8 cellular contexts compared by ENCODE assay signal in genomic region chr9:41357918-41358404, GRCh38.
DNase-seq lines count a peak whose midpoint lies in the region; ATAC-seq and TF ChIP-seq lines count a peak whose summit lies in the region.
"Not testable (repeated sequence)": the region's sequence is repeated elsewhere in the genome, so short reads cannot be mapped to it uniquely, and the experiment has no call there.

No MANE protein-coding gene starts in this region.

- not testable (repeated sequence) for DNase-seq in Calu3; LNCaP clone FGC (ENCODE audit: low read depth); esophagus squamous epithelium (lab: John Stamatoyannopoulos, UW); transverse colon
- peak; percentile 4 for DNase-seq in activated CD4-positive, alpha-beta T cell treated with anti-CD3 and anti-CD28 coated beads for 48 hours
- DNase-seq in ascending aorta (ENCODE audit: low spot score in 2 of 2) (peak in 1 of 2 donors; percentile 54), lower lobe of right lung (peak; percentile 43)

- H3K9me3 Mint-ChIP-seq in Calu3 (ENCODE audit: low read depth, unreplicated experiment) = not testable (repeated sequence)

- CTCF ChIA-PET in Calu3 (lab: Charles Lee) = not testable (repeated sequence)

- H3K9ac ChIP-seq in rectal smooth muscle tissue (ENCODE audit: low read length) = not testable (repeated sequence)

- H3K4me3 ChIP-seq in LNCaP clone FGC (ENCODE audit: low read depth, low read length) (peak overlapping the region; percentile 65), ascending aorta (peak overlapping the region; percentile 63 to 81), esophagus squamous epithelium (peak overlapping the region; percentile 52 to 83 (median 62)), lower lobe of right lung (peak overlapping the region; percentile 65), rectal smooth muscle tissue (ENCODE audit: low read length) (peak overlapping the region; percentile 52), transverse colon (peak overlapping the region in 3 of 4 donors; percentile 53 to 72 (median 69))

- H3K27ac Mint-ChIP-seq in Calu3 (ENCODE audit: unreplicated experiment) = not testable (repeated sequence)

- not testable (repeated sequence) for BruUV-seq in Calu3 (replicated peaks; lab: Mats Ljungman, UMichigan)

- H3K9me3 ChIP-seq in ascending aorta, esophagus squamous epithelium, lower lobe of right lung, transverse colon: not testable (repeated sequence)

- H3K36me3 ChIP-seq in ascending aorta; esophagus squamous epithelium; lower lobe of right lung; rectal smooth muscle tissue (ENCODE audit: control insufficient read depth, insufficient read depth, low read length); transverse colon: not testable (repeated sequence)

- TF ChIP-seq POLR2A in esophagus squamous epithelium (IDR thresholded peaks at IDR 0.05); transverse colon (IDR thresholded peaks at IDR 0.05): not testable (repeated sequence)

- H3K4me1 Mint-ChIP-seq in Calu3 (ENCODE audit: low read depth, unreplicated experiment) = not testable (repeated sequence)

- peak overlapping the region; percentile 81 to 86 for H3K27ac ChIP-seq in ascending aorta
- peak overlapping the region; percentile 82 to 88 (median 88) for H3K27ac ChIP-seq in esophagus squamous epithelium
- peak overlapping the region; percentile 73 for H3K27ac ChIP-seq in lower lobe of right lung
- H3K27ac ChIP-seq in rectal smooth muscle tissue (ENCODE audit: low read depth, low read length) = peak overlapping the region; percentile 51
- H3K27ac ChIP-seq in transverse colon = peak overlapping the region; percentile 80 to 86 (median 85)

- H3K27me3 Mint-ChIP-seq in Calu3 (ENCODE audit: unreplicated experiment) = not testable (repeated sequence)

- intact Hi-C loops in Calu3 (cut with micrococcal nuclease; ENCODE audit: unreplicated experiment); ascending aorta (cut with DNase I); esophagus squamous epithelium (cut with DNase I); lower lobe of right lung (cut with DNase I); transverse colon (cut with DNase I; ENCODE audit: low total_unique reads): not testable (repeated sequence)

- H3K4me3 Mint-ChIP-seq in Calu3 (ENCODE audit: low read depth, unreplicated experiment) = peak overlapping the region; percentile 63

- ATAC-seq in lower lobe of right lung = not testable (repeated sequence)

- TF ChIP-seq CTCF in Calu3 (IDR thresholded peaks at IDR 0.05; ENCODE audit: unreplicated experiment); LNCaP clone FGC (IDR thresholded peaks at IDR 0.05; ENCODE audit: control insufficient read depth, extremely low read depth, insufficient read depth); ascending aorta (IDR thresholded peaks at IDR 0.05); esophagus squamous epithelium (IDR thresholded peaks at IDR 0.05); lower lobe of right lung (IDR thresholded peaks at IDR 0.05); transverse colon (IDR thresholded peaks at IDR 0.05): not testable (repeated sequence)

- whole genome bisulfite sequencing in esophagus squamous epithelium, 2 donors = 27 to 35% methylated on average over 8 to 12 of the region's 31 CpGs
- 55% methylated on average over 16 of the region's 31 CpGs; no CpG with 5 or more reads in 1 of the 2 donors for WGBS in transverse colon (ENCODE audit: low coverage in 1 of 2), 2 donors

- not testable (repeated sequence) for TF ChIP-seq EP300 in transverse colon (IDR thresholded peaks at IDR 0.05; ENCODE audit: low read depth)

- not testable (repeated sequence) for H3K27me3 ChIP-seq in ascending aorta; esophagus squamous epithelium; lower lobe of right lung (ENCODE audit: low read depth); rectal smooth muscle tissue (ENCODE audit: control insufficient read depth, insufficient read depth, low read length); transverse colon

- not testable (repeated sequence) for H3K4me1 ChIP-seq in ascending aorta; lower lobe of right lung; rectal smooth muscle tissue (ENCODE audit: control insufficient read depth, insufficient read depth, low read length); transverse colon
- peaks cover 0 to 24% (median 0%) of the 10 kb centered on the region in 3 donors for H3K4me1 ChIP-seq in esophagus squamous epithelium

- peaks cover 10% of the 10 kb centered on the region for H3K36me3 Mint-ChIP-seq in Calu3 (ENCODE audit: insufficient read depth, unreplicated experiment)

- in situ Hi-C loops in transverse colon (cut with MboI; ENCODE audit: low pct_ligation_motif_present in 1 of 4, low pct_unique_long_range_greater_than_20kb in 1 of 4, low sequenced_read_pairs in 3 of 4) = not testable (repeated sequence)
